In the genomic region with DNA sequence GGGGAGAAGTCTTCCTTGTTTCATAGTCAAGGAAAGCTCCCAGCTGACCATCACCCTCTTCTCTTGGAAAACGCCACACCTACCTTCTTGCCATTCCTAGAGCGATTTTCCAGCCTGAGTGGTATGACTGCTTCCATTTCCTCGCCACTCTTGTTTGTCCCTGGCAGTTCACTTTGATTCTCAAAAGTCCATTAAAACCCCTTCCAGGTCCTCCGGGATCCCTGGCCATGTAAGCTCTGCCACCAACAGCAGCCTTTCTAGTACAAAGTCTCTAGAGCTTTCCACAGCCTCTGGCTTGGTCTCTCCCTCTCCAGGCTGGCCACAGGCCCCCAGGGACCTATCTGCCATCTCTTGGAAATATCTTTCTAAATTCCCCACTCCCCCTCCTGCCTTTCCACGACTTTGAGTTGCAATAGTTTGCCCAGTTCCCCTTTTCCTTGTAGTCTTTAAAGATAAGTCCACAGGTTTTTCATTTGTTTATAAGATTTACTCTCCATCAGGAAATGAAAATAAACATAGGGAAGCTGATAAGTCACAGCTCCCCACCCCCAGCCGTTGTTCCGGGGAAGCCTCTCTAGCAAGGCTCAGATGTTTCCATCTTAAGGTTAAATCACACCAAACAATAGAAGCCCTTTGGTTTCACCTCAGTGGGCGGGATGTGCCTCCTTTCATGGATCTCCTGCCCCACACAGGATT, we compare ENCODE assay signal across 12 cellular contexts. TPM values are rescaled to one million over a fixed set of nuclear protein-coding genes. Genes with fewer than 3 reads are reported as not detected.
A peak's percentile ranks its signal among the peaks of the same experiment; 100 is the strongest.
DNase-seq lines count a peak whose midpoint lies in the region; ATAC-seq, FAIRE-seq and TF ChIP-seq lines count a peak whose summit lies in the region.
"Had no signal": no experiment of that assay in that cellular context is flagged by ENCODE, and none has a peak within 500 bp of the region (broad histone marks: within the 10 kb centered on the region; RNA-seq: fewer than 3 reads in every experiment).

No MANE protein-coding gene starts in this region.

- intact Hi-C loops in right cardiac atrium (cut with DNase I) (no loop called here), cardiac septum (cut with DNase I) (no loop called here), upper lobe of right lung (cut with DNase I) (no loop called here), kidney (cut with DNase I) (no loop called here)

- peak in 1 of 3 donors; percentile 52 for DNase-seq in right cardiac atrium
- no peak for DNase-seq in cardiac septum (ENCODE audit: low spot score)
- DNase-seq in SK-N-DZ (ENCODE audit: low spot score): peak; percentile 30
- DNase-seq in upper lobe of right lung: peak; percentile 21
- no peak for DNase-seq in kidney
- DNase-seq in germinal center (ENCODE audit: low spot score): no peak
- DNase-seq in superior temporal gyrus (ENCODE audit: extremely low spot score): no peak
- DNase-seq: activated T-cell treated with anti-CD3 and anti-CD28 coated beads, Interleukin-2, amount 50 U/mL, for 1 hour; central memory CD4-positive, alpha-beta T cell; foreskin melanocyte had no signal

- H3K27me3 ChIP-seq in right cardiac atrium (ENCODE audit: control insufficient read depth, insufficient read depth) (no peaks in the 10 kb centered on the region), iPS-20b (ENCODE audit: insufficient read depth, low read length) (no peaks in the 10 kb centered on the region), upper lobe of right lung (no peaks in the 10 kb centered on the region)
- H3K27me3 ChIP-seq: right atrium auricular region had no signal

- TF ChIP-seq CTCF in upper lobe of right lung (IDR thresholded peaks at IDR 0.05): no peak
- TF ChIP-seq CTCF in kidney (IDR thresholded peaks at IDR 0.05; ENCODE audit: borderline replicate concordance, extremely low read depth, insufficient read depth): no peak

- no peak overlapping the region for H3K4me3 ChIP-seq in right cardiac atrium (ENCODE audit: low read length)
- H3K4me3 ChIP-seq in iPS-20b (ENCODE audit: low read length): peak overlapping the region; percentile 64; the same call in 1 of the 2 replicates
- no peak overlapping the region for H3K4me3 ChIP-seq in upper lobe of right lung
- H3K4me3 ChIP-seq in kidney (ENCODE audit: low read length in 2 of 2): no peak overlapping the region

- H3K4me1 ChIP-seq in right cardiac atrium (ENCODE audit: control insufficient read depth, insufficient read depth, low read length) (no peaks in the 10 kb centered on the region), iPS-20b (ENCODE audit: insufficient read depth, low read length) (peaks cover 29% of the 10 kb centered on the region), upper lobe of right lung (peaks cover 8% of the 10 kb centered on the region), kidney (ENCODE audit: control insufficient read depth in 1 of 2, insufficient read depth in 1 of 2, low read depth in 1 of 2, low read length in 2 of 2) (peaks cover 6 to 9% of the 10 kb centered on the region in 2 donors)

- no peaks in the 10 kb centered on the region for H3K9me3 ChIP-seq in right cardiac atrium (ENCODE audit: control insufficient read depth, low read length)
- H3K9me3 ChIP-seq in iPS-20b (ENCODE audit: insufficient read depth, low read depth, low read length): no peaks in the 10 kb centered on the region
- H3K9me3 ChIP-seq in upper lobe of right lung: no peaks in the 10 kb centered on the region
- H3K9me3 ChIP-seq in kidney (ENCODE audit: control insufficient read depth in 1 of 2, low read length in 2 of 2): no peaks in the 10 kb centered on the region
- H3K9me3 ChIP-seq: right atrium auricular region had no signal

- FAIRE-seq in kidney (lab: Jason Lieb, UNC): no peak

- H3K9ac ChIP-seq in iPS-20b (ENCODE audit: low read depth, low read length): peak overlapping the region; percentile 85; the same call in 1 of the 2 replicates
- no peak overlapping the region for H3K9ac ChIP-seq in kidney (ENCODE audit: low read length in 2 of 2)

- peak overlapping the region; percentile 17 for H3K27ac ChIP-seq in right cardiac atrium (ENCODE audit: low read length)
- H3K27ac ChIP-seq in iPS-20b (ENCODE audit: low read length): peak overlapping the region; percentile 95
- H3K27ac ChIP-seq in upper lobe of right lung: no peak overlapping the region
- H3K27ac ChIP-seq in kidney (ENCODE audit: low read depth in 2 of 2, low read length in 2 of 2): no peak overlapping the region

- ATAC-seq in right cardiac atrium (peak in 1 of 2 donors; percentile 65), upper lobe of right lung (no peak)

- 38% methylated on average over 8 of the region's 8 CpGs for WGBS in right cardiac atrium

- H3K36me3 ChIP-seq in iPS-20b (ENCODE audit: insufficient read depth, low read depth, low read length): no peaks in the 10 kb centered on the region
- H3K36me3 ChIP-seq in upper lobe of right lung: no peaks in the 10 kb centered on the region
- no peaks in the 10 kb centered on the region for H3K36me3 ChIP-seq in kidney (ENCODE audit: control insufficient read depth in 1 of 2, insufficient read depth in 2 of 2, low read length in 2 of 2)
- H3K36me3 ChIP-seq: right atrium auricular region had no signal

RNA-seq across cellular contexts. Expression of a gene that starts 42.9 kb away (rescaled TPM):
- total RNA-seq in right cardiac atrium: 10 to 100 TPM in 3 of 4 donors, 1 to 10 TPM in 1; 9.4 to 15.2 (median 13.9) TPM
- 9.1 TPM for polyA plus RNA-seq in right cardiac atrium
- total RNA-seq in cardiac septum: 10.3 TPM
- 243 and 376 TPM in 2 replicates for polyA plus RNA-seq in SK-N-DZ (2014; cell fraction: cytosol; rRNA removed)
- 93.4 and 146 TPM in 2 replicates for polyA plus RNA-seq in SK-N-DZ (2014; cell fraction: nucleus; rRNA removed)
- total RNA-seq in upper lobe of right lung: 45.7 TPM
- total RNA-seq in kidney: 96.2 TPM
- polyA plus RNA-seq in kidney (ENCODE audit: insufficient read depth, low read depth, low replicate concordance): 33.1 TPM

Comparison
In these comparisons a context has a peak if more than half of its experiments do, and no peak if none do; other contexts are left out.
1. DNase-seq: peak in SK-N-DZ (single experiment) and upper lobe of right lung (single experiment); none in cardiac septum (single experiment), kidney (single experiment), germinal center (single experiment) and superior temporal gyrus (single experiment).
2. H3K27ac ChIP-seq: peak in right cardiac atrium (single experiment) and iPS-20b (single experiment); none in upper lobe of right lung (single experiment) and kidney (0 of 2).